In genomic region chr11:6757373-6757967, GRCh38 we compare ENCODE assay signal across 8 cellular contexts. TPM values are rescaled to one million over a fixed set of nuclear protein-coding genes. Genes with fewer than 3 reads are reported as not detected.
DNase-seq lines count a peak whose midpoint lies in the region; ATAC-seq and TF ChIP-seq lines count a peak whose summit lies in the region.

No MANE protein-coding gene starts in this region.

- no peaks in the 10 kb centered on the region for H3K27me3 ChIP-seq in gastrocnemius medialis

- H3K4me1 ChIP-seq in gastrocnemius medialis = no peaks in the 10 kb centered on the region

- ATAC-seq in GM18858 (IDR thresholded peaks at IDR 0.05; ENCODE audit: unreplicated experiment) (peak; percentile 77), HG03565 (IDR thresholded peaks at IDR 0.05; ENCODE audit: unreplicated experiment) (peak; percentile 77), left ventricle myocardium superior (peak; percentile 60), gastrocnemius medialis (no peak)

- H3K27ac ChIP-seq in C4-2B (no peak overlapping the region), gastrocnemius medialis (no peak overlapping the region)

- intact Hi-C loops in left ventricle myocardium superior (cut with micrococcal nuclease) (no loop called here), gastrocnemius medialis (cut with DNase I; ENCODE audit: low total_unique reads) (no loop called here), posterior vena cava (cut with DNase I) (no loop called here)

- H3K36me3 ChIP-seq in gastrocnemius medialis = no peaks in the 10 kb centered on the region

- TF ChIP-seq CTCF in C4-2B (conservative IDR thresholded peaks at IDR 0.05) (peak; percentile 81), gastrocnemius medialis (IDR thresholded peaks at IDR 0.05 in 4 of 5, conservative IDR thresholded peaks at IDR 0.05 in 1 of 5) (peak in 3 of 5 experiments; percentile 30 to 37 (median 35))

- H3K4me3 ChIP-seq in gastrocnemius medialis = no peak overlapping the region

- no peak for TF ChIP-seq POLR2A in gastrocnemius medialis (IDR thresholded peaks at IDR 0.05)

- in situ Hi-C loops in gastrocnemius medialis (cut with MboI; ENCODE audit: low sequenced_read_pairs in 4 of 4) = no loop called here

- no peaks in the 10 kb centered on the region for H3K9me3 ChIP-seq in gastrocnemius medialis

- DNase-seq in SK-N-DZ (ENCODE audit: low spot score) = peak; percentile 43
- DNase-seq in activated naive CD8-positive, alpha-beta T cell treated with anti-CD3 and anti-CD28 coated beads, Interleukin-2, amount 50 U/mL, for 16 hours (ENCODE audit: low read depth, low spot score) = peak; percentile 17
- DNase-seq in left ventricle myocardium superior = no peak
- peak in 1 of 2 donors; percentile 18 for DNase-seq in gastrocnemius medialis
- no peak for DNase-seq in posterior vena cava (ENCODE audit: low spot score)

RNA-seq across cellular contexts. Expression of gene OR2AG2, which starts 14.3 kb away (rescaled TPM):
- polyA plus RNA-seq in SK-N-DZ (2014; cell fraction: cytosol; rRNA removed) = 0.25 and 0.29 TPM in 2 replicates
- polyA plus RNA-seq in SK-N-DZ (2014; cell fraction: nucleus; rRNA removed) = 0.26 and 0.30 TPM in 2 replicates
- total RNA-seq in left ventricle myocardium superior = not detected
- not detected for total RNA-seq in gastrocnemius medialis
- under 1 TPM in 1 of 2 donors, not detected in 1; 0.10 TPM for total RNA-seq in posterior vena cava

RNA-seq across cellular contexts. Expression of gene OR2AG1, which starts 25.4 kb away (rescaled TPM):
- polyA plus RNA-seq in SK-N-DZ (2014; cell fraction: cytosol; rRNA removed) = not detected in 2 replicates
- not detected in 2 replicates for polyA plus RNA-seq in SK-N-DZ (2014; cell fraction: nucleus; rRNA removed)
- total RNA-seq in left ventricle myocardium superior = not detected
- not detected for total RNA-seq in gastrocnemius medialis
- not detected for total RNA-seq in posterior vena cava

RNA-seq across cellular contexts. Expression of gene OR6A2, which starts 42.0 kb away (rescaled TPM):
- polyA plus RNA-seq in SK-N-DZ (2014; cell fraction: cytosol; rRNA removed) = 0.05 TPM in 1 of 2 replicates, not detected in the other
- 0.20 TPM in 1 of 2 replicates, not detected in the other for polyA plus RNA-seq in SK-N-DZ (2014; cell fraction: nucleus; rRNA removed)
- total RNA-seq in left ventricle myocardium superior (not detected), gastrocnemius medialis (under 1 TPM in 1 of 4 donors, not detected in 3; 0.20 TPM), posterior vena cava (under 1 TPM in 1 of 2 donors, not detected in 1; 0.33 TPM)

Comparison
In these comparisons a context has a peak if more than half of its experiments do, and no peak if none do; other contexts are left out.
1. ATAC-seq: peak in GM18858 (single experiment), HG03565 (single experiment) and left ventricle myocardium superior (single experiment); none in gastrocnemius medialis (0 of 2).
2. DNase-seq: peak in SK-N-DZ (single experiment) and activated naive CD8-positive, alpha-beta T cell treated with anti-CD3 and anti-CD28 coated beads, Interleukin-2, amount 50 U/mL, for 16 hours (single experiment); none in left ventricle myocardium superior (single experiment) and posterior vena cava (single experiment).